Comparison of ENCODE assay signal across 2 cellular contexts in genomic region chr17:13025687-13026086, GRCh38.
A peak's percentile ranks its signal among the peaks of the same experiment; 100 is the strongest.
TF ChIP-seq lines count a peak whose summit lies in the region.

No MANE protein-coding gene starts in this region.

TF ChIP-seq in HEK293, 187 proteins besides CTCF, POLR2A, EP300 and RAD21 (continued from another document):
- TF ChIP-seq ZNF398 (tag by site-specific recombination; IDR thresholded peaks at IDR 0.05) (0 out of 2 replicates have a peak, but pooled peaks have one; percentile 0), ZNF366 (tag by site-specific recombination; conservative IDR thresholded peaks at IDR 0.05) (peak; percentile 93), ZNF707 (tag by site-specific recombination; IDR thresholded peaks at IDR 0.05) (no peak), ZNF596 (tag by site-specific recombination; IDR thresholded peaks at IDR 0.05) (0 out of 2 replicates have a peak, but pooled peaks have one; percentile 9)

TF ChIP-seq in K562, 482 proteins besides CTCF, POLR2A, EP300 and RAD21 (continued from another document):
- TF ChIP-seq, protein P1, sequence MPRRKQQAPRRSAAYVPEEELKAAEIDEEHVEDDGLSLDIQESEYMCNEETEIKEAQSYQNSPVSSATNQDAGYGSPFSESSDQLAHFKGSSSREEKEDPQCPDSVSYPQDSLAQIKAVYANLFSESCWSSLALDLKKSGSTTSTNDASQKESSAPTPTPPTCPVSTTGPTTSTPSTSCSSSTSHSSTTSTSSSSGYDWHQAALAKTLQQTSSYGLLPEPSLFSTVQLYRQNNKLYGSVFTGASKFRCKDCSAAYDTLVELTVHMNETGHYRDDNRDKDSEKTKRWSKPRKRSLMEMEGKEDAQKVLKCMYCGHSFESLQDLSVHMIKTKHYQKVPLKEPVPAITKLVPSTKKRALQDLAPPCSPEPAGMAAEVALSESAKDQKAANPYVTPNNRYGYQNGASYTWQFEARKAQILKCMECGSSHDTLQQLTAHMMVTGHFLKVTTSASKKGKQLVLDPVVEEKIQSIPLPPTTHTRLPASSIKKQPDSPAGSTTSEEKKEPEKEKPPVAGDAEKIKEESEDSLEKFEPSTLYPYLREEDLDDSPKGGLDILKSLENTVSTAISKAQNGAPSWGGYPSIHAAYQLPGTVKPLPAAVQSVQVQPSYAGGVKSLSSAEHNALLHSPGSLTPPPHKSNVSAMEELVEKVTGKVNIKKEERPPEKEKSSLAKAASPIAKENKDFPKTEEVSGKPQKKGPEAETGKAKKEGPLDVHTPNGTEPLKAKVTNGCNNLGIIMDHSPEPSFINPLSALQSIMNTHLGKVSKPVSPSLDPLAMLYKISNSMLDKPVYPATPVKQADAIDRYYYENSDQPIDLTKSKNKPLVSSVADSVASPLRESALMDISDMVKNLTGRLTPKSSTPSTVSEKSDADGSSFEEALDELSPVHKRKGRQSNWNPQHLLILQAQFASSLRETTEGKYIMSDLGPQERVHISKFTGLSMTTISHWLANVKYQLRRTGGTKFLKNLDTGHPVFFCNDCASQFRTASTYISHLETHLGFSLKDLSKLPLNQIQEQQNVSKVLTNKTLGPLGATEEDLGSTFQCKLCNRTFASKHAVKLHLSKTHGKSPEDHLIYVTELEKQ (CRISPR knock-in tag; IDR thresholded peaks at IDR 0.05), result no peak
- no peak for TF ChIP-seq DDX20 (tag; IDR thresholded peaks at IDR 0.05; ENCODE audit: low read depth)
- no peak for TF ChIP-seq PHF8 (IDR thresholded peaks at IDR 0.05; ENCODE audit: borderline replicate concordance, low read length)
- TF ChIP-seq, protein P2, sequence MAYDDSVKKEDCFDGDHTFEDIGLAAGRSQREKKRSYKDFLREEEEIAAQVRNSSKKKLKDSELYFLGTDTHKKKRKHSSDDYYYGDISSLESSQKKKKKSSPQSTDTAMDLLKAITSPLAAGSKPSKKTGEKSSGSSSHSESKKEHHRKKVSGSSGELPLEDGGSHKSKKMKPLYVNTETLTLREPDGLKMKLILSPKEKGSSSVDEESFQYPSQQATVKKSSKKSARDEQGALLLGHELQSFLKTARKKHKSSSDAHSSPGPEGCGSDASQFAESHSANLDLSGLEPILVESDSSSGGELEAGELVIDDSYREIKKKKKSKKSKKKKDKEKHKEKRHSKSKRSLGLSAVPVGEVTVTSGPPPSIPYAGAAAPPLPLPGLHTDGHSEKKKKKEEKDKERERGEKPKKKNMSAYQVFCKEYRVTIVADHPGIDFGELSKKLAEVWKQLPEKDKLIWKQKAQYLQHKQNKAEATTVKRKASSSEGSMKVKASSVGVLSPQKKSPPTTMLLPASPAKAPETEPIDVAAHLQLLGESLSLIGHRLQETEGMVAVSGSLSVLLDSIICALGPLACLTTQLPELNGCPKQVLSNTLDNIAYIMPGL (CRISPR knock-in tag; IDR thresholded peaks at IDR 0.05), result no peak
- no peak for TF ChIP-seq HDGF (IDR thresholded peaks at IDR 0.05)
- no peak for TF ChIP-seq ELF4 (CRISPR knock-in tag; IDR thresholded peaks at IDR 0.05)
- TF ChIP-seq ZNF512 (tag; IDR thresholded peaks at IDR 0.05), result peak; percentile 82
- no peak for TF ChIP-seq POLR2H (tag; IDR thresholded peaks at IDR 0.05; ENCODE audit: low read depth)
